Comparison of ENCODE assay signal across 1 cellular context in the genomic region with DNA sequence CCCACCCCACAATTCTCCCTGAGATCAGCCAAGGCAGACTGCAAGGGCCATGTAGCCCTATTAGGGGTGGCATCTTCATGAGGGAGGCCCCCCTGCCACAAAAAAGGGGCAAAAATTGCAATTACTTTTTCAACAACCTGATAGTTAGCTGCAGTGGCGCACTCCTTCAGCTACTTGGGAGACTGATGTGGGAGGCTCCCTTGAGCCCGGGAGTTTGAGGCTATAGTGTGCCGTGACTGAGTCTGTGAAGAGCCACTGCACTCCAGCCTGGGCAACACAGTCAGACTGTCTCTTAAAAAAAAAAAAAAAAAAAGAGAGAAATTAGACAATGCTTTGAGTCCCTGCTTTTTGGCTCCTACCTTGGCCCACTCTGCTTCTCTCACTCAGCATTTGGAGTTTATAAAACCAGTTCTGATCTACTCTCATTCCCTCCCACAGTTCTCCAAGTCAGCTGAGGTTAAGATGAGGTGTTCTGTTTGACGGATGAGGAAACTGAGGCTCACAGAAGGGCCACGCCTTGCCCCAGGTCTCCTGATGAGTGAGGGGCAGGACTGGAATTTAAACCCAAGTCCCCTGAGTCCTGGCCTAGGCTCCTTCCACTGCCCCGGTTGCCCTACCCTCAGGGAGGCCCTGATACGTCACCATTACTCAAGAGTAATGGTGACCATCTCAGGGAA.
TF ChIP-seq lines count a peak whose summit lies in the region.

No MANE protein-coding gene starts in this region.

TF ChIP-seq in HepG2, 621 proteins besides CTCF, POLR2A, EP300 and RAD21:
- TF ChIP-seq, protein P1, sequence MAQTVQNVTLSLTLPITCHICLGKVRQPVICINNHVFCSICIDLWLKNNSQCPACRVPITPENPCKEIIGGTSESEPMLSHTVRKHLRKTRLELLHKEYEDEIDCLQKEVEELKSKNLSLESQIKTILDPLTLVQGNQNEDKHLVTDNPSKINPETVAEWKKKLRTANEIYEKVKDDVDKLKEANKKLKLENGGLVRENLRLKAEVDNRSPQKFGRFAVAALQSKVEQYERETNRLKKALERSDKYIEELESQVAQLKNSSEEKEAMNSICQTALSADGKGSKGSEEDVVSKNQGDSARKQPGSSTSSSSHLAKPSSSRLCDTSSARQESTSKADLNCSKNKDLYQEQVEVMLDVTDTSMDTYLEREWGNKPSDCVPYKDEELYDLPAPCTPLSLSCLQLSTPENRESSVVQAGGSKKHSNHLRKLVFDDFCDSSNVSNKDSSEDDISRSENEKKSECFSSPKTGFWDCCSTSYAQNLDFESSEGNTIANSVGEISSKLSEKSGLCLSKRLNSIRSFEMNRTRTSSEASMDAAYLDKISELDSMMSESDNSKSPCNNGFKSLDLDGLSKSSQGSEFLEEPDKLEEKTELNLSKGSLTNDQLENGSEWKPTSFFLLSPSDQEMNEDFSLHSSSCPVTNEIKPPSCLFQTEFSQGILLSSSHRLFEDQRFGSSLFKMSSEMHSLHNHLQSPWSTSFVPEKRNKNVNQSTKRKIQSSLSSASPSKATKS (CRISPR knock-in tag; IDR thresholded peaks at IDR 0.05): no peak
- peak; percentile 46 for TF ChIP-seq POLR2AphosphoS5 (IDR thresholded peaks at IDR 0.05; ENCODE audit: low read depth, low read length)
- TF ChIP-seq HMGXB3 (CRISPR knock-in tag; IDR thresholded peaks at IDR 0.05; ENCODE audit: borderline replicate concordance): no peak
- no peak for TF ChIP-seq CHD2 (IDR thresholded peaks at IDR 0.05; ENCODE audit: low read depth, low read length)
- peak; percentile 16; the same call in 1 of the 2 replicates for TF ChIP-seq BRCA1 (CRISPR knock-in tag; IDR thresholded peaks at IDR 0.05)
- no peak for TF ChIP-seq HOXD1 (CRISPR knock-in tag; IDR thresholded peaks at IDR 0.05)
- no peak for TF ChIP-seq SALL2 (CRISPR knock-in tag; IDR thresholded peaks at IDR 0.05)
- 0 out of 2 replicates have a peak, but pooled peaks have one; percentile 7 for TF ChIP-seq ZNF501 (CRISPR knock-in tag; IDR thresholded peaks at IDR 0.05)
- TF ChIP-seq ZNF17 (CRISPR knock-in tag; IDR thresholded peaks at IDR 0.05): no peak
- no peak for TF ChIP-seq CAMTA2 (CRISPR knock-in tag; IDR thresholded peaks at IDR 0.05; ENCODE audit: borderline replicate concordance)
- 0 out of 2 replicates have a peak, but pooled peaks have one; percentile 17 for TF ChIP-seq MED1 (CRISPR knock-in tag; IDR thresholded peaks at IDR 0.05)
- no peak for TF ChIP-seq RORA (CRISPR knock-in tag; IDR thresholded peaks at IDR 0.05)
- TF ChIP-seq FUBP1 (CRISPR knock-in tag; IDR thresholded peaks at IDR 0.05; ENCODE audit: borderline replicate concordance): no peak
- no peak for TF ChIP-seq PBX2 (CRISPR knock-in tag; IDR thresholded peaks at IDR 0.05)
- no peak for TF ChIP-seq ZFP36 (IDR thresholded peaks at IDR 0.05; ENCODE audit: borderline replicate concordance, low read depth, low read length, partially characterized antibody)
- no peak for TF ChIP-seq BHLHE40 (IDR thresholded peaks at IDR 0.05; ENCODE audit: low read length)
- TF ChIP-seq ZNF569 (CRISPR knock-in tag; IDR thresholded peaks at IDR 0.05; ENCODE audit: borderline replicate concordance): no peak
- TF ChIP-seq ZNF503 (CRISPR knock-in tag; IDR thresholded peaks at IDR 0.05): no peak
TF ChIP-seq in HepG2: peak in this region for 4.
